Comparison of ENCODE assay signal across 1 cellular context in genomic region chr7:27124096-27124978, GRCh38.
A peak's percentile ranks its signal among the peaks of the same experiment; 100 is the strongest.
TF ChIP-seq lines count a peak whose summit lies in the region.

No MANE protein-coding gene starts in this region.

TF ChIP-seq in GM12878, 131 proteins besides CTCF, POLR2A, EP300 and RAD21:
- TF ChIP-seq TCF12 (IDR thresholded peaks at IDR 0.05; ENCODE audit: low read depth, low read length) (no peak), BACH1 (IDR thresholded peaks at IDR 0.05; ENCODE audit: borderline replicate concordance) (no peak), SRF (IDR thresholded peaks at IDR 0.05; ENCODE audit: low read depth in 2 of 2, low read length in 2 of 2) (no peak), FOXM1 (IDR thresholded peaks at IDR 0.05; ENCODE audit: low read depth, low read length) (no peak), BCL11A (IDR thresholded peaks at IDR 0.05; ENCODE audit: low read depth, low read length) (no peak), RAD51 (IDR thresholded peaks at IDR 0.05) (peak; percentile 50; the same call in 1 of the 2 replicates), IKZF2 (IDR thresholded peaks at IDR 0.05) (no peak), ATF3 (IDR thresholded peaks at IDR 0.05; ENCODE audit: borderline replicate concordance, extremely low read depth, low read depth, low read length) (no peak), ZBED1 (IDR thresholded peaks at IDR 0.05; ENCODE audit: borderline replicate concordance) (no peak)
